In the genomic region with DNA sequence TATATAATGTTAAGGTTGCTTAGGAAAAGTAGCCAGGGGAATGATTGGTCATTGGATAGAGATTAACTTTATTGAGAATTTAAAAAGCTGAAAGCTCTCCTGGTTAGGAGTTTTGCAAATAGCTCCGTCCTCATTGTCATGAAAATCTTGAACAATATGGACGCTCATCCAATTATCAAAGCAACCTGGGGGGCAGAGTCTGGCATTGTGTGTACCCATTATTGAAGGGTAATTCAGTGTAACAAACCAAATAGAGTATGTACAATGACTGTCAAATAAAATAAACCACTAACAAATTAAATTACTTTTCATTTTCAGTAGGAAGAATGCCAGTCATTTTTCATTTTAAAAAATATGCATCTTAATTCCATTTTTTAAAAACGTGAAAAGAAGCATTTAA, we compare ENCODE assay signal across 28 cellular contexts.
"Had no signal": no experiment of that assay in that cellular context is flagged by ENCODE, and none has a peak within 500 bp of the region (broad histone marks: within the 10 kb centered on the region; RNA-seq: fewer than 3 reads in every experiment).

No MANE protein-coding gene starts in this region.

- H3K27me3 ChIP-seq: ovary, right lobe of liver, sigmoid colon, stomach, thyroid gland, tibial nerve, upper lobe of left lung, vagina had no signal

- H3K9me3 ChIP-seq: ovary, right lobe of liver, sigmoid colon, stomach, thoracic aorta, thyroid gland, tibial nerve, upper lobe of left lung, vagina had no signal

- H3K27me3 Mint-ChIP-seq: natural killer cell treated with Interleukin-12 subunit alpha and Interleukin-12 subunit beta and Interleukin-15 and Interleukin-18, amount 100 ng/mL, for 72 hours; stimulated activated naive CD8-positive, alpha-beta T cell treated with anti-CD3 and anti-CD28 coated beads, Interleukin-15, Interleukin-2, amounts not matched to agents 100 ng/mL and 50 ng/mL, for 24 hours had no signal

- H3K36me3 ChIP-seq: ovary, right lobe of liver, sigmoid colon, stomach, thoracic aorta, thyroid gland, tibial nerve, upper lobe of left lung, vagina had no signal

- H3K9me3 Mint-ChIP-seq: natural killer cell treated with Interleukin-12 subunit alpha and Interleukin-12 subunit beta and Interleukin-15 and Interleukin-18, amount 100 ng/mL, for 72 hours; stimulated activated effector memory CD8-positive, alpha-beta T cell treated with anti-CD3 and anti-CD28 coated beads, Interleukin-12 subunit alpha, Interleukin-12 subunit beta, amount 100 ng/mL, for 72 hours; stimulated activated naive B cell treated with anti-CD40 and anti-IgM and Interleukin-4, amounts not matched to agents 10 μg/mL and 1 μg/mL and 100 μg/mL, for 72 hours; stimulated activated naive CD8-positive, alpha-beta T cell treated with anti-CD3 and anti-CD28 coated beads, Interleukin-15, Interleukin-2, amounts not matched to agents 100 ng/mL and 50 ng/mL, for 24 hours had no signal

- H3K27ac ChIP-seq: ovary, parathyroid adenoma, psoas muscle, right lobe of liver, sigmoid colon, stomach, thoracic aorta, thyroid gland, tibial nerve, upper lobe of left lung, vagina had no signal

- H3K4me3 ChIP-seq: ovary, psoas muscle, right lobe of liver, sigmoid colon, stomach, thoracic aorta, thyroid gland, tibial nerve, upper lobe of left lung, vagina had no signal

- H3K9ac ChIP-seq: parathyroid adenoma had no signal

- DNase-seq: nephron progenitor cell; occipital lobe; ovary; posterior cingulate gyrus; psoas muscle; right cardiac atrium; right lobe of liver; sigmoid colon; small intestine; stimulated activated CD4-positive, alpha-beta T cell treated with anti-CD3 and anti-CD28 coated beads, Interleukin-15, amount 100 ng/mL, for 24 hours; stimulated activated CD4-positive, alpha-beta T cell treated with anti-CD3 and anti-CD28 coated beads, Interleukin-2, amount 100 ng/mL, for 24 hours; stimulated activated CD4-positive, alpha-beta T cell treated with anti-CD3 and anti-CD28 coated beads, Interleukin-2, amount 100 ng/mL, for 48 hours; stimulated activated CD4-positive, alpha-beta T cell treated with anti-CD3 and anti-CD28 coated beads, Interleukin-4, amount 100 ng/mL, for 24 hours; stimulated activated naive B cell treated with anti-CD40 and anti-IgM and Interleukin-4, amounts not matched to agents 10 μg/mL and 1 μg/mL and 100 μg/mL, for 72 hours; stimulated activated naive CD4-positive, alpha-beta T cell treated with Interleukin-2 at 50 U/mL for 16 hours; stomach; thyroid gland; trophoblast cell; upper lobe of left lung had no signal

- H2AFZ ChIP-seq: parathyroid adenoma had no signal

- H3K4me1 Mint-ChIP-seq: stimulated activated naive B cell treated with anti-CD40 and anti-IgM and Interleukin-4, amounts not matched to agents 10 μg/mL and 1 μg/mL and 100 μg/mL, for 72 hours had no signal

- H3K79me2 ChIP-seq: parathyroid adenoma had no signal

- H3K4me1 ChIP-seq: parathyroid adenoma, psoas muscle, right lobe of liver, sigmoid colon, stomach, thyroid gland, tibial nerve, upper lobe of left lung, vagina had no signal

- H3K27ac Mint-ChIP-seq: natural killer cell treated with Interleukin-12 subunit alpha and Interleukin-12 subunit beta and Interleukin-15 and Interleukin-18, amount 100 ng/mL, for 72 hours; nephron progenitor cell; progenitor cell of endocrine pancreas; stimulated activated effector memory CD8-positive, alpha-beta T cell treated with anti-CD3 and anti-CD28 coated beads, Interleukin-12 subunit alpha, Interleukin-12 subunit beta, amount 100 ng/mL, for 72 hours; stimulated activated naive B cell treated with anti-CD40 and anti-IgM and Interleukin-4, amounts not matched to agents 10 μg/mL and 1 μg/mL and 100 μg/mL, for 72 hours; stimulated activated naive CD8-positive, alpha-beta T cell treated with anti-CD3 and anti-CD28 coated beads, Interleukin-15, Interleukin-2, amounts not matched to agents 100 ng/mL and 50 ng/mL, for 24 hours had no signal

- H3K4me3 Mint-ChIP-seq: natural killer cell treated with Interleukin-12 subunit alpha and Interleukin-12 subunit beta and Interleukin-15 and Interleukin-18, amount 100 ng/mL, for 72 hours; nephron progenitor cell; neural crest cell; stimulated activated effector memory CD8-positive, alpha-beta T cell treated with anti-CD3 and anti-CD28 coated beads, Interleukin-12 subunit alpha, Interleukin-12 subunit beta, amount 100 ng/mL, for 72 hours; stimulated activated naive B cell treated with anti-CD40 and anti-IgM and Interleukin-4, amounts not matched to agents 10 μg/mL and 1 μg/mL and 100 μg/mL, for 72 hours; stimulated activated naive CD8-positive, alpha-beta T cell treated with anti-CD3 and anti-CD28 coated beads, Interleukin-15, Interleukin-2, amounts not matched to agents 100 ng/mL and 50 ng/mL, for 24 hours had no signal

- H3K36me3 Mint-ChIP-seq: natural killer cell treated with Interleukin-12 subunit alpha and Interleukin-12 subunit beta and Interleukin-15 and Interleukin-18, amount 100 ng/mL, for 72 hours; stimulated activated effector memory CD8-positive, alpha-beta T cell treated with anti-CD3 and anti-CD28 coated beads, Interleukin-12 subunit alpha, Interleukin-12 subunit beta, amount 100 ng/mL, for 72 hours; stimulated activated naive B cell treated with anti-CD40 and anti-IgM and Interleukin-4, amounts not matched to agents 10 μg/mL and 1 μg/mL and 100 μg/mL, for 72 hours had no signal
